ENCODE assay signal across 11 cellular contexts in genomic region chr2:174779361-174779928, GRCh38. TPM values are rescaled to one million over a fixed set of nuclear protein-coding genes. Genes with fewer than 3 reads are reported as not detected.
DNase-seq lines count a peak whose midpoint lies in the region; FAIRE-seq and TF ChIP-seq lines count a peak whose summit lies in the region.
"Had no signal": no experiment of that assay in that cellular context is flagged by ENCODE, and none has a peak within 500 bp of the region (broad histone marks: within the 10 kb centered on the region; RNA-seq: fewer than 3 reads in every experiment).

No MANE protein-coding gene starts in this region.

- H3K4me1 ChIP-seq in ACC112 (ENCODE audit: control insufficient read depth, insufficient read depth, low read length, unreplicated experiment) = peaks cover 19% of the 10 kb centered on the region
- H3K4me1 ChIP-seq in SJSA1 (replicated peaks) = peaks cover 32% of the 10 kb centered on the region

- no peak for TF ChIP-seq POLR2A in lower leg skin (IDR thresholded peaks at IDR 0.05)

- WGBS in lower leg skin, 2 donors = 72 to 82% methylated on average over 5 of the region's 5 CpGs

- TF ChIP-seq CTCF in epithelial cell of esophagus (IDR thresholded peaks at IDR 0.05; ENCODE audit: insufficient read depth, low read depth, low read length, missing control alignments) = no peak
- no peak for TF ChIP-seq CTCF in lower leg skin (IDR thresholded peaks at IDR 0.05)
- no peak for TF ChIP-seq CTCF in D721Med (IDR thresholded peaks at IDR 0.05; ENCODE audit: insufficient read depth, missing control alignments)

- H3K36me3 ChIP-seq in ACC112 (ENCODE audit: insufficient read depth, low read length) (no peaks in the 10 kb centered on the region), SJSA1 (no peaks in the 10 kb centered on the region)
- H3K36me3 ChIP-seq: heart right ventricle had no signal

- no peaks in the 10 kb centered on the region for H3K27me3 ChIP-seq in ACC112 (ENCODE audit: insufficient read depth, low read length)
- no peaks in the 10 kb centered on the region for H3K27me3 ChIP-seq in SJSA1 (replicated peaks)
- H3K27me3 ChIP-seq: heart right ventricle had no signal

- intact Hi-C loops in lower leg skin (cut with DNase I; ENCODE audit: low total_unique reads) = no loop called here

- H2AFZ ChIP-seq in ACC112 (ENCODE audit: low read length, unreplicated experiment) = no peak overlapping the region

- H3K9me3 ChIP-seq in SJSA1 (replicated peaks) = no peaks in the 10 kb centered on the region
- H3K9me3 ChIP-seq: heart right ventricle had no signal

- no peak for FAIRE-seq in D721Med (lab: Jason Lieb, UNC)
- FAIRE-seq in HTR-8/SVneo (lab: Jason Lieb, UNC) = no peak

- no peak overlapping the region for H3K4me3 ChIP-seq in ACC112 (ENCODE audit: low read depth, low read length)
- no peak overlapping the region for H3K4me3 ChIP-seq in SJSA1
- no peak overlapping the region for H3K4me3 ChIP-seq in epithelial cell of esophagus (ENCODE audit: low read length)
- no peak overlapping the region for H3K4me3 ChIP-seq in lower leg skin (ENCODE audit: low read depth, poor library complexity, severe bottlenecking)
- H3K4me3 ChIP-seq: heart right ventricle had no signal

- DNase-seq in ELR (ENCODE audit: low read depth) (peak; percentile 81), SJSA1 (ENCODE audit: low read depth in 1 of 2, low spot score in 2 of 2) (peak in 1 of 2 experiments; percentile 64), epithelial cell of esophagus (ENCODE audit: low read depth) (peak; percentile 39), lower leg skin (ENCODE audit: low spot score in 2 of 2) (no peak), D721Med (ENCODE audit: insufficient read length, low spot score) (no peak), HTR-8/SVneo (ENCODE audit: insufficient read length, low spot score) (no peak)
- no peak for DNase-seq in effector CD8-positive, alpha-beta T cell (lab: John Stamatoyannopoulos, UW)
- DNase-seq: activated gamma-delta T cell treated with Interleukin-2 at 50 U/mL for 16 hours had no signal

- no peaks in the 10 kb centered on the region for H3K79me2 ChIP-seq in ACC112 (ENCODE audit: control insufficient read depth, insufficient read depth, low read length, unreplicated experiment)

- H3K27ac ChIP-seq in ACC112 (ENCODE audit: low read depth, low read length) (peak overlapping the region; percentile 54; the same call in 1 of the 2 replicates), SJSA1 (peak overlapping the region; percentile 65)

RNA-seq across cellular contexts. Expression of gene CHRNA1, which starts 15.2 kb away (rescaled TPM):
- 0.16 TPM in 1 of 2 replicates, not detected in the other for total RNA-seq in SJSA1 (2014; rRNA removed; shearing (Covaris generic))
- total RNA-seq in lower leg skin = under 1 TPM in 1 of 4 donors, not detected in 3; 0.17 TPM
- total RNA-seq: T-helper 1 cell treated with Interleukin-12 subunit alpha and Interleukin-12 subunit beta and Interleukin-4 antibody, amounts not matched to agents 30 ng/mL and 1 ng/mL, for 36 hours had no signal

Comparison
In these comparisons a context has a peak if more than half of its experiments do, and no peak if none do; other contexts are left out.
1. DNase-seq: peak in ELR (single experiment) and epithelial cell of esophagus (single experiment); none in lower leg skin (0 of 2), D721Med (single experiment), effector CD8-positive, alpha-beta T cell (single experiment) and HTR-8/SVneo (single experiment).